In genomic region chr6:98846021-98846380, GRCh38 we compare ENCODE assay signal across 12 cellular contexts. TPM values are rescaled to one million over a fixed set of nuclear protein-coding genes. Genes with fewer than 3 reads are reported as not detected.
A peak's percentile ranks its signal among the peaks of the same experiment; 100 is the strongest.
DNase-seq lines count a peak whose midpoint lies in the region; ATAC-seq and TF ChIP-seq lines count a peak whose summit lies in the region.
"Had no signal": no experiment of that assay in that cellular context is flagged by ENCODE, and none has a peak within 500 bp of the region (broad histone marks: within the 10 kb centered on the region; RNA-seq: fewer than 3 reads in every experiment).

No MANE protein-coding gene starts in this region.

- peaks cover 85% of the 10 kb centered on the region for H3K27me3 ChIP-seq in left ventricle myocardium inferior (ENCODE audit: low read depth)
- peaks cover 100% of the 10 kb centered on the region for H3K27me3 ChIP-seq in RWPE2 (ENCODE audit: insufficient read depth, poor library complexity, severe bottlenecking)
- H3K27me3 ChIP-seq in spleen (replicated peaks in 1 of 7): peaks cover 16 to 92% (median 81%) of the 10 kb centered on the region in 7 donors

- no peak for DNase-seq in left ventricle myocardium inferior
- DNase-seq in Right ventricle myocardium superior: no peak
- DNase-seq in RWPE2 (ENCODE audit: low spot score): no peak
- no peak for DNase-seq in glutamatergic neuron
- DNase-seq in type B pancreatic cell (ENCODE audit: extremely low spot score, unreplicated experiment): no peak
- DNase-seq in NCI-H510A (lab: John Stamatoyannopoulos, UW): no peak
- DNase-seq in NCI-H446 treated with DMSO at 0.1 percent for 48 hours (lab: John Stamatoyannopoulos, UW): no peak
- DNase-seq in spleen: no peak

- peaks cover 21% of the 10 kb centered on the region for H3K27me3 Mint-ChIP-seq in glutamatergic neuron (ENCODE audit: unreplicated experiment)
- peaks cover 90% of the 10 kb centered on the region for H3K27me3 Mint-ChIP-seq in type B pancreatic cell

- no peaks in the 10 kb centered on the region for H3K9me3 ChIP-seq in left ventricle myocardium inferior (replicated peaks)
- H3K9me3 ChIP-seq in RWPE2 (ENCODE audit: severe bottlenecking): no peaks in the 10 kb centered on the region
- H3K9me3 ChIP-seq in spleen: no peaks in the 10 kb centered on the region
- H3K9me3 ChIP-seq: Peyer's patch had no signal

- TF ChIP-seq CTCF in left ventricle myocardium inferior (IDR thresholded peaks at IDR 0.05; ENCODE audit: borderline replicate concordance): peak; percentile 16
- peak; percentile 67 for TF ChIP-seq CTCF in RWPE2 (IDR thresholded peaks at IDR 0.05; ENCODE audit: poor library complexity, severe bottlenecking)
- TF ChIP-seq CTCF in glutamatergic neuron (IDR thresholded peaks at IDR 0.05; ENCODE audit: partially characterized antibody, unreplicated experiment): peak; percentile 18
- peak; percentile 25 for TF ChIP-seq CTCF in type B pancreatic cell (conservative IDR thresholded peaks at IDR 0.05)
- TF ChIP-seq CTCF in spleen (IDR thresholded peaks at IDR 0.05 in 8 of 11, conservative IDR thresholded peaks at IDR 0.05 in 3 of 11): peak in 1 of 11 experiments; percentile 9

- H3K4me1 ChIP-seq in left ventricle myocardium inferior (peaks cover 43% of the 10 kb centered on the region), RWPE2 (ENCODE audit: insufficient read depth, poor library complexity, severe bottlenecking) (no peaks in the 10 kb centered on the region), spleen (peaks cover 15 to 57% (median 45%) of the 10 kb centered on the region in 6 donors)

- 56 to 59% (median 58%) methylated on average over 3 of the region's 3 CpGs for WGBS in spleen, 5 donors

- H3K9me3 Mint-ChIP-seq in glutamatergic neuron (ENCODE audit: unreplicated experiment) (peaks cover 40% of the 10 kb centered on the region), type B pancreatic cell (no peaks in the 10 kb centered on the region)

- peaks cover 22% of the 10 kb centered on the region for H3K4me1 Mint-ChIP-seq in glutamatergic neuron (ENCODE audit: low read depth, unreplicated experiment)
- peaks cover 6% of the 10 kb centered on the region for H3K4me1 Mint-ChIP-seq in type B pancreatic cell (ENCODE audit: unreplicated experiment)

- no peak for ATAC-seq in Right ventricle myocardium superior (ENCODE audit: poor library complexity)
- no peak for ATAC-seq in RWPE2 (ENCODE audit: low read depth)

- H3K4me3 ChIP-seq in left ventricle myocardium inferior (no peak overlapping the region), RWPE2 (ENCODE audit: severe bottlenecking) (no peak overlapping the region), spleen (peak overlapping the region in 1 of 8 donors; percentile 59)

- H3K36me3 ChIP-seq in left ventricle myocardium inferior (no peaks in the 10 kb centered on the region), RWPE2 (ENCODE audit: low read depth) (no peaks in the 10 kb centered on the region), spleen (no peaks in the 10 kb centered on the region)
- H3K36me3 ChIP-seq: brain microvascular endothelial cell, Peyer's patch had no signal

- H3K27ac ChIP-seq in left ventricle myocardium inferior (replicated peaks): no peak overlapping the region
- no peak overlapping the region for H3K27ac ChIP-seq in RWPE2 (ENCODE audit: poor library complexity, severe bottlenecking)
- no peak overlapping the region for H3K27ac ChIP-seq in spleen
- H3K27ac ChIP-seq: brain microvascular endothelial cell, Peyer's patch had no signal

- no peak for TF ChIP-seq POLR2A in spleen (IDR thresholded peaks at IDR 0.05)

- H3K36me3 Mint-ChIP-seq in glutamatergic neuron (ENCODE audit: unreplicated experiment) (peaks cover 5% of the 10 kb centered on the region), type B pancreatic cell (peaks cover 3% of the 10 kb centered on the region)

- H3K4me3 Mint-ChIP-seq in glutamatergic neuron (ENCODE audit: unreplicated experiment) (peak overlapping the region; percentile 87), type B pancreatic cell (peak overlapping the region; percentile 87)

- H3K27ac Mint-ChIP-seq in glutamatergic neuron (ENCODE audit: unreplicated experiment) (peak overlapping the region; percentile 97), type B pancreatic cell (no peak overlapping the region)

- intact Hi-C loops in left ventricle myocardium inferior (cut with micrococcal nuclease) (no loop called here), Right ventricle myocardium superior (cut with DNase I) (no loop called here), spleen (cut with DNase I; ENCODE audit: low total_unique reads) (no loop called here)

RNA-seq across cellular contexts. Expression of gene POU3F2, which starts 11.6 kb away (rescaled TPM):
- not detected for total RNA-seq in left ventricle myocardium inferior
- not detected for total RNA-seq in Right ventricle myocardium superior
- 71.0 TPM for total RNA-seq in glutamatergic neuron (ENCODE audit: unreplicated experiment)
- total RNA-seq in type B pancreatic cell (ENCODE audit: low replicate concordance): 1.4 and 2.1 TPM in 2 replicates
- total RNA-seq in spleen: not detected
- polyA plus RNA-seq in spleen: under 1 TPM in 1 of 3 donors, not detected in 2; 0.06 TPM
- total RNA-seq: liver; Peyer's patch; T-helper 2 cell treated with Interferon-gamma antibody and Interleukin-4, amounts not matched to agents 100 ng/mL and 5 ng/mL, for 36 hours had no signal
- polyA plus RNA-seq: liver had no signal

Comparison
In these comparisons a context has a peak if more than half of its experiments do, and no peak if none do; other contexts are left out.
1. RNA of gene POU3F2, which starts 11.6 kb away (total RNA-seq): 71.0 TPM in glutamatergic neuron (single experiment); 1.4 to 2.1 TPM in type B pancreatic cell, not detected in left ventricle myocardium inferior (single experiment), not detected in Right ventricle myocardium superior (single experiment) and not detected in spleen; every median in the first group is over 10 times any median in the second.